8 cellular contexts compared by ENCODE assay signal in genomic region chr3:9500108-9501050, GRCh38. TPM values are rescaled to one million over a fixed set of nuclear protein-coding genes. Genes with fewer than 3 reads are reported as not detected.
DNase-seq lines count a peak whose midpoint lies in the region; ATAC-seq and TF ChIP-seq lines count a peak whose summit lies in the region.

No MANE protein-coding gene starts in this region.

- intact Hi-C loops in left cardiac atrium (cut with DNase I): loop anchor here (10.0 kb wide), 1 partner anchor 234 kb away; the partner anchor contains the start of gene BRPF1 (in 2 of the 2)

- H3K4me3 ChIP-seq in HEK293 (ENCODE audit: low read depth, low read length) (no peak overlapping the region), skeletal muscle cell (ENCODE audit: low read depth, low read length) (peak overlapping the region; percentile 24)

- no peaks in the 10 kb centered on the region for H3K36me3 ChIP-seq in HEK293 (ENCODE audit: control insufficient read depth in 2 of 2, insufficient read depth in 1 of 2, low read length in 2 of 2)

- POLR2A ChIA-PET in HEK293 (lab: Yijun Ruan, JAX): interaction anchor here (0.6 kb wide), 1 partner anchor 55 kb away, joined by 3 read pairs; no protein-coding TSS in a partner anchor

- peak; percentile 26 for DNase-seq in CMK (ENCODE audit: low read depth)
- peak; percentile 73 for DNase-seq in RPMI8226
- peak; percentile 66 for DNase-seq in activated naive CD4-positive, alpha-beta T cell treated with Interleukin-2 at 50 U/mL for 16 hours
- DNase-seq in left cardiac atrium: peak; percentile 65
- peak; percentile 14 for DNase-seq in skeletal muscle cell (ENCODE audit: low read depth)
- no peak for DNase-seq in SW 1271 (lab: John Stamatoyannopoulos, UW)
- no peak for DNase-seq in occipital lobe (lab: John Stamatoyannopoulos, UW)

- TF ChIP-seq CTCF in HEK293 (tag by site-specific recombination; IDR thresholded peaks at IDR 0.05): 0 out of 2 replicates have a peak, but pooled peaks have one; percentile 14

- ATAC-seq in left cardiac atrium: peak; percentile 72 to 81

- H3K27ac ChIP-seq in HEK293 (ENCODE audit: extremely low read depth, low read depth, low read length): no peak overlapping the region

- CTCF ChIA-PET in HEK293 (lab: Yijun Ruan, JAX): interaction anchor here (0.6 to 1.5 kb wide), 24 partner anchors 8 to 1750 kb away, joined by 3 to 5 read pairs (median 3); partner anchors contain the start of gene MTMR14

- H3K9me3 ChIP-seq in HEK293 (ENCODE audit: control insufficient read depth, insufficient read depth, low read depth, low read length): no peaks in the 10 kb centered on the region

- no peaks in the 10 kb centered on the region for H3K4me1 ChIP-seq in HEK293 (ENCODE audit: control insufficient read depth, insufficient read depth, low read length)

TF ChIP-seq in HEK293, 187 proteins besides CTCF, POLR2A, EP300 and RAD21 (continues in another document):
- TF ChIP-seq ZBTB48 (tag by site-specific recombination; IDR thresholded peaks at IDR 0.05): no peak
- no peak for TF ChIP-seq ZNF624 (tag by site-specific recombination; IDR thresholded peaks at IDR 0.05)
- TF ChIP-seq ZBTB8A (tag by site-specific recombination; IDR thresholded peaks at IDR 0.05): no peak
- no peak for TF ChIP-seq TRIM28 (IDR thresholded peaks at IDR 0.05; ENCODE audit: borderline replicate concordance, low read length)
- peak; percentile 87 for TF ChIP-seq REST (tag by site-specific recombination; IDR thresholded peaks at IDR 0.05)
- no peak for TF ChIP-seq ZNF239 (tag by site-specific recombination; IDR thresholded peaks at IDR 0.05)
- TF ChIP-seq SALL2 (tag by site-specific recombination; IDR thresholded peaks at IDR 0.05; ENCODE audit: borderline replicate concordance): no peak
- TF ChIP-seq GLI2 (tag by site-specific recombination; IDR thresholded peaks at IDR 0.05; ENCODE audit: borderline replicate concordance, low read depth): no peak
- no peak for TF ChIP-seq PRDM2 (tag by site-specific recombination; IDR thresholded peaks at IDR 0.05; ENCODE audit: borderline replicate concordance)
- TF ChIP-seq ZNF223 (tag by site-specific recombination; IDR thresholded peaks at IDR 0.05): no peak
- no peak for TF ChIP-seq ZNF48 (tag by site-specific recombination; IDR thresholded peaks at IDR 0.05)
- TF ChIP-seq ZBTB26 (tag by site-specific recombination; optimal IDR thresholded peaks at IDR 0.05): peak; percentile 8
- TF ChIP-seq ZBTB11 (tag by site-specific recombination; conservative IDR thresholded peaks at IDR 0.05; ENCODE audit: low read depth): no peak
- no peak for TF ChIP-seq KLF16 (tag by site-specific recombination; IDR thresholded peaks at IDR 0.05)
- no peak for TF ChIP-seq ZNF580 (tag by site-specific recombination; IDR thresholded peaks at IDR 0.05)

RNA-seq across cellular contexts. Expression of gene LHFPL4, which starts 53.2 kb away (rescaled TPM):
- total RNA-seq in left cardiac atrium (not detected), occipital lobe (48.4 TPM)

Comparison
In these comparisons a context has a peak if more than half of its experiments do, and no peak if none do; other contexts are left out.
1. DNase-seq: peak in CMK (single experiment), RPMI8226 (single experiment), activated naive CD4-positive, alpha-beta T cell treated with Interleukin-2 at 50 U/mL for 16 hours (single experiment), left cardiac atrium (single experiment) and skeletal muscle cell (single experiment); none in SW 1271 (0 of 2) and occipital lobe (single experiment).
2. RNA of gene LHFPL4, which starts 53.2 kb away (total RNA-seq): 48.4 TPM in occipital lobe (single experiment); not detected in left cardiac atrium; every median in the first group is over 10 times any median in the second.